ENCODE assay signal across 1 cellular context in the genomic region with DNA sequence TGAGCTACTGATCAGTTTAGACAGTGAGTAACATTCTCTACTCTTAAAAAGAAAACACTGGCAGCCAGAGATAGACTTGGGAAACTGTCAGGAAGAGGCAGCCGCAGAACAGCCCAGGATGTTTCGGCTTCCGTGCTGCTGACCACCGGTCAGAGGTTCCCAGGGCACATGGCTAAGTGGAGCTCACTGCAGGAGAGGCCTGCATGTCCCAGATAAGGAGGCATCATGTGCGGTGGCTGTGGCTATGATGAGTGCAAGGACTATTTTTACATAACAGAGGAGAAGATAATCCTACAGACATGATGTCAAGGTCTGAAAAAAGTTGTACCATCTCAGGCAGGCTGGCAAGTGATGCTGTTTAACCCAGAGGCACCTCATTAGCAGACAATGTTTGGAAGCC.
TF ChIP-seq lines count a peak whose summit lies in the region.

No MANE protein-coding gene starts in this region.

TF ChIP-seq in K562, 482 proteins besides CTCF, POLR2A, EP300 and RAD21 (continued from another document and continues in another):
- TF ChIP-seq ZNF655 (CRISPR knock-in tag; IDR thresholded peaks at IDR 0.05) = no peak
- no peak for TF ChIP-seq ZNF699 (CRISPR knock-in tag; IDR thresholded peaks at IDR 0.05; ENCODE audit: insufficient replicate concordance)
- no peak for TF ChIP-seq ZNF23 (CRISPR knock-in tag; IDR thresholded peaks at IDR 0.05)
- no peak for TF ChIP-seq HMG20B (CRISPR knock-in tag; IDR thresholded peaks at IDR 0.05)
- no peak for TF ChIP-seq SRSF1 (IDR thresholded peaks at IDR 0.05; ENCODE audit: low read depth, low read length)
- TF ChIP-seq, protein P1, sequence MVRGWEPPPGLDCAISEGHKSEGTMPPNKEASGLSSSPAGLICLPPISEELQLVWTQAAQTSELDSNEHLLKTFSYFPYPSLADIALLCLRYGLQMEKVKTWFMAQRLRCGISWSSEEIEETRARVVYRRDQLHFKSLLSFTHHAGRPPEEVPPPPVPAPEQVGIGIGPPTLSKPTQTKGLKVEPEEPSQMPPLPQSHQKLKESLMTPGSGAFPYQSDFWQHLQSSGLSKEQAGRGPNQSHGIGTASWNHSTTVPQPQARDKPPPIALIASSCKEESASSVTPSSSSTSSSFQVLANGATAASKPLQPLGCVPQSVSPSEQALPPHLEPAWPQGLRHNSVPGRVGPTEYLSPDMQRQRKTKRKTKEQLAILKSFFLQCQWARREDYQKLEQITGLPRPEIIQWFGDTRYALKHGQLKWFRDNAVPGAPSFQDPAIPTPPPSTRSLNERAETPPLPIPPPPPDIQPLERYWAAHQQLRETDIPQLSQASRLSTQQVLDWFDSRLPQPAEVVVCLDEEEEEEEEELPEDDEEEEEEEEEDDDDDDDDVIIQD (CRISPR knock-in tag; IDR thresholded peaks at IDR 0.05) = no peak
- no peak for TF ChIP-seq SETDB1 (IDR thresholded peaks at IDR 0.05; ENCODE audit: low read length)
- TF ChIP-seq CHD4 (IDR thresholded peaks at IDR 0.05; ENCODE audit: insufficient read depth, insufficient replicate concordance, low read depth, low read length, poor library complexity, severe bottlenecking) = no peak
- TF ChIP-seq ZNF436 (CRISPR knock-in tag; IDR thresholded peaks at IDR 0.05) = no peak
- TF ChIP-seq MAFG (tag; conservative IDR thresholded peaks at IDR 0.05) = no peak
- no peak for TF ChIP-seq KAT2B (IDR thresholded peaks at IDR 0.05; ENCODE audit: low read depth, low read length)
- no peak for TF ChIP-seq JUNB (CRISPR knock-in tag; conservative IDR thresholded peaks at IDR 0.05)
- TF ChIP-seq, protein P2, sequence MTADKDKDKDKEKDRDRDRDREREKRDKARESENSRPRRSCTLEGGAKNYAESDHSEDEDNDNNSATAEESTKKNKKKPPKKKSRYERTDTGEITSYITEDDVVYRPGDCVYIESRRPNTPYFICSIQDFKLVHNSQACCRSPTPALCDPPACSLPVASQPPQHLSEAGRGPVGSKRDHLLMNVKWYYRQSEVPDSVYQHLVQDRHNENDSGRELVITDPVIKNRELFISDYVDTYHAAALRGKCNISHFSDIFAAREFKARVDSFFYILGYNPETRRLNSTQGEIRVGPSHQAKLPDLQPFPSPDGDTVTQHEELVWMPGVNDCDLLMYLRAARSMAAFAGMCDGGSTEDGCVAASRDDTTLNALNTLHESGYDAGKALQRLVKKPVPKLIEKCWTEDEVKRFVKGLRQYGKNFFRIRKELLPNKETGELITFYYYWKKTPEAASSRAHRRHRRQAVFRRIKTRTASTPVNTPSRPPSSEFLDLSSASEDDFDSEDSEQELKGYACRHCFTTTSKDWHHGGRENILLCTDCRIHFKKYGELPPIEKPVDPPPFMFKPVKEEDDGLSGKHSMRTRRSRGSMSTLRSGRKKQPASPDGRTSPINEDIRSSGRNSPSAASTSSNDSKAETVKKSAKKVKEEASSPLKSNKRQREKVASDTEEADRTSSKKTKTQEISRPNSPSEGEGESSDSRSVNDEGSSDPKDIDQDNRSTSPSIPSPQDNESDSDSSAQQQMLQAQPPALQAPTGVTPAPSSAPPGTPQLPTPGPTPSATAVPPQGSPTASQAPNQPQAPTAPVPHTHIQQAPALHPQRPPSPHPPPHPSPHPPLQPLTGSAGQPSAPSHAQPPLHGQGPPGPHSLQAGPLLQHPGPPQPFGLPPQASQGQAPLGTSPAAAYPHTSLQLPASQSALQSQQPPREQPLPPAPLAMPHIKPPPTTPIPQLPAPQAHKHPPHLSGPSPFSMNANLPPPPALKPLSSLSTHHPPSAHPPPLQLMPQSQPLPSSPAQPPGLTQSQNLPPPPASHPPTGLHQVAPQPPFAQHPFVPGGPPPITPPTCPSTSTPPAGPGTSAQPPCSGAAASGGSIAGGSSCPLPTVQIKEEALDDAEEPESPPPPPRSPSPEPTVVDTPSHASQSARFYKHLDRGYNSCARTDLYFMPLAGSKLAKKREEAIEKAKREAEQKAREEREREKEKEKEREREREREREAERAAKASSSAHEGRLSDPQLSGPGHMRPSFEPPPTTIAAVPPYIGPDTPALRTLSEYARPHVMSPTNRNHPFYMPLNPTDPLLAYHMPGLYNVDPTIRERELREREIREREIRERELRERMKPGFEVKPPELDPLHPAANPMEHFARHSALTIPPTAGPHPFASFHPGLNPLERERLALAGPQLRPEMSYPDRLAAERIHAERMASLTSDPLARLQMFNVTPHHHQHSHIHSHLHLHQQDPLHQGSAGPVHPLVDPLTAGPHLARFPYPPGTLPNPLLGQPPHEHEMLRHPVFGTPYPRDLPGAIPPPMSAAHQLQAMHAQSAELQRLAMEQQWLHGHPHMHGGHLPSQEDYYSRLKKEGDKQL (CRISPR knock-in tag; IDR thresholded peaks at IDR 0.05; ENCODE audit: borderline replicate concordance) = no peak
- no peak for TF ChIP-seq ETV1 (tag; conservative IDR thresholded peaks at IDR 0.05; ENCODE audit: low read depth)
- TF ChIP-seq MEF2A (IDR thresholded peaks at IDR 0.05; ENCODE audit: control insufficient read depth, low read depth, low read length) = peak; percentile 90
- TF ChIP-seq, protein P3, sequence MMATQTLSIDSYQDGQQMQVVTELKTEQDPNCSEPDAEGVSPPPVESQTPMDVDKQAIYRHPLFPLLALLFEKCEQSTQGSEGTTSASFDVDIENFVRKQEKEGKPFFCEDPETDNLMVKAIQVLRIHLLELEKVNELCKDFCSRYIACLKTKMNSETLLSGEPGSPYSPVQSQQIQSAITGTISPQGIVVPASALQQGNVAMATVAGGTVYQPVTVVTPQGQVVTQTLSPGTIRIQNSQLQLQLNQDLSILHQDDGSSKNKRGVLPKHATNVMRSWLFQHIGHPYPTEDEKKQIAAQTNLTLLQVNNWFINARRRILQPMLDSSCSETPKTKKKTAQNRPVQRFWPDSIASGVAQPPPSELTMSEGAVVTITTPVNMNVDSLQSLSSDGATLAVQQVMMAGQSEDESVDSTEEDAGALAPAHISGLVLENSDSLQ (IDR thresholded peaks at IDR 0.05) = 0 out of 2 replicates have a peak, but pooled peaks have one; percentile 26
- TF ChIP-seq KLF16 (IDR thresholded peaks at IDR 0.05) = peak; percentile 88
- no peak for TF ChIP-seq TSC22D4 (tag; IDR thresholded peaks at IDR 0.05)
- TF ChIP-seq NR2C1 (IDR thresholded peaks at IDR 0.05) = no peak
- no peak; the same call in 1 of the 2 replicates for TF ChIP-seq NR2C1 (tag; IDR thresholded peaks at IDR 0.05)
- no peak for TF ChIP-seq NFXL1 (CRISPR knock-in tag; IDR thresholded peaks at IDR 0.05)
- TF ChIP-seq ZNF263 (CRISPR knock-in tag; IDR thresholded peaks at IDR 0.05; ENCODE audit: borderline replicate concordance) = no peak
- TF ChIP-seq SPI1 (IDR thresholded peaks at IDR 0.05; ENCODE audit: borderline replicate concordance, low read depth, low read length) = no peak
- TF ChIP-seq IRF9 (tag; IDR thresholded peaks at IDR 0.05) = no peak
- no peak for TF ChIP-seq DDX20 (tag; IDR thresholded peaks at IDR 0.05; ENCODE audit: low read depth)
- TF ChIP-seq CBX2 (IDR thresholded peaks at IDR 0.05; ENCODE audit: insufficient read depth, low read length, poor library complexity, severe bottlenecking) = no peak
- TF ChIP-seq ZBTB40 (IDR thresholded peaks at IDR 0.05) = no peak
- TF ChIP-seq ZBTB40 (CRISPR knock-in tag; IDR thresholded peaks at IDR 0.05) = no peak
- TF ChIP-seq, protein P4, sequence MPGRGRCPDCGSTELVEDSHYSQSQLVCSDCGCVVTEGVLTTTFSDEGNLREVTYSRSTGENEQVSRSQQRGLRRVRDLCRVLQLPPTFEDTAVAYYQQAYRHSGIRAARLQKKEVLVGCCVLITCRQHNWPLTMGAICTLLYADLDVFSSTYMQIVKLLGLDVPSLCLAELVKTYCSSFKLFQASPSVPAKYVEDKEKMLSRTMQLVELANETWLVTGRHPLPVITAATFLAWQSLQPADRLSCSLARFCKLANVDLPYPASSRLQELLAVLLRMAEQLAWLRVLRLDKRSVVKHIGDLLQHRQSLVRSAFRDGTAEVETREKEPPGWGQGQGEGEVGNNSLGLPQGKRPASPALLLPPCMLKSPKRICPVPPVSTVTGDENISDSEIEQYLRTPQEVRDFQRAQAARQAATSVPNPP (IDR thresholded peaks at IDR 0.05; ENCODE audit: borderline replicate concordance, insufficient read depth, insufficient read length) = no peak
- TF ChIP-seq ZNF212 (CRISPR knock-in tag; IDR thresholded peaks at IDR 0.05) = no peak
- no peak for TF ChIP-seq COPS2 (conservative IDR thresholded peaks at IDR 0.05)
- TF ChIP-seq, protein P5, sequence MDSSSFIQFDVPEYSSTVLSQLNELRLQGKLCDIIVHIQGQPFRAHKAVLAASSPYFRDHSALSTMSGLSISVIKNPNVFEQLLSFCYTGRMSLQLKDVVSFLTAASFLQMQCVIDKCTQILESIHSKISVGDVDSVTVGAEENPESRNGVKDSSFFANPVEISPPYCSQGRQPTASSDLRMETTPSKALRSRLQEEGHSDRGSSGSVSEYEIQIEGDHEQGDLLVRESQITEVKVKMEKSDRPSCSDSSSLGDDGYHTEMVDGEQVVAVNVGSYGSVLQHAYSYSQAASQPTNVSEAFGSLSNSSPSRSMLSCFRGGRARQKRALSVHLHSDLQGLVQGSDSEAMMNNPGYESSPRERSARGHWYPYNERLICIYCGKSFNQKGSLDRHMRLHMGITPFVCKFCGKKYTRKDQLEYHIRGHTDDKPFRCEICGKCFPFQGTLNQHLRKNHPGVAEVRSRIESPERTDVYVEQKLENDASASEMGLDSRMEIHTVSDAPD (CRISPR knock-in tag; IDR thresholded peaks at IDR 0.05) = no peak
- TF ChIP-seq ERF (CRISPR knock-in tag; IDR thresholded peaks at IDR 0.05) = 0 out of 2 replicates have a peak, but pooled peaks have one; percentile 67
- TF ChIP-seq RBFOX2 (IDR thresholded peaks at IDR 0.05; ENCODE audit: low read depth, low read length) = no peak
- TF ChIP-seq ATF7 (IDR thresholded peaks at IDR 0.05) = peak; percentile 77
